In the genomic region with DNA sequence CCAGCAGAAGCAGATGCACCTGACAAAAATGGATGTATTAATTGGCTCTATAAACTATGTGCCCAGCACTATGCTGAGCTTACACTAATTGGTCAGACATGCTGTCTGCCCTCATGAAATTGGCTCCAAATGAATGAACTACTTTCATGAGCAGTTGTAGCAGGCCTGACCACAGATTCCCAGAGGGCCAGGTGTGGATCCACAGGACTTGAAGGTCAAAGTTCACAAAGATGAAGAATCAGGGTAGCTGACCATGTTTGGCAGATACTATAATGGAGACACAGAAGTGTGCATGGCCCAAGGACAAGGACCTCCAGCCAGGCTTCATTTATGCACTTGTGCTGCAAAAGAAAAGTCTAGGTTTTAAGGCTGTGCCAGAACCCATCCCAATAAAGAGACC, we compare ENCODE assay signal across 18 cellular contexts. TPM values are rescaled to one million over a fixed set of nuclear protein-coding genes. Genes with fewer than 3 reads are reported as not detected.
"Had no signal": no experiment of that assay in that cellular context is flagged by ENCODE, and none has a peak within 500 bp of the region (broad histone marks: within the 10 kb centered on the region; RNA-seq: fewer than 3 reads in every experiment).

No MANE protein-coding gene starts in this region.

- H3K27ac Mint-ChIP-seq: memory B cell, nephron progenitor cell had no signal

- H3K4me3 ChIP-seq: esophagus squamous epithelium, gastroesophageal sphincter, left ventricle myocardium inferior, lower lobe of right lung, psoas muscle, right lobe of liver had no signal

- ATAC-seq: gastroesophageal sphincter; lower lobe of right lung; psoas muscle; right lobe of liver; stimulated activated naive B cell treated with anti-CD40 and anti-IgM and Interleukin-4, amounts not matched to agents 10 μg/mL and 1 μg/mL and 100 μg/mL, for 72 hours had no signal

- H3K4me3 Mint-ChIP-seq: memory B cell; nephron progenitor cell; stimulated activated naive B cell treated with anti-CD40 and anti-IgM and Interleukin-4, amounts not matched to agents 10 μg/mL and 1 μg/mL and 100 μg/mL, for 72 hours had no signal

- H3K27ac ChIP-seq: esophagus squamous epithelium, gastroesophageal sphincter, left ventricle myocardium inferior, lower lobe of right lung, psoas muscle, right lobe of liver had no signal

- H3K9me3 ChIP-seq: esophagus squamous epithelium, gastroesophageal sphincter, left ventricle myocardium inferior, lower lobe of right lung, psoas muscle, right lobe of liver had no signal

- H3K27me3 ChIP-seq: right lobe of liver had no signal

- H3K27me3 Mint-ChIP-seq: memory B cell; stimulated activated naive B cell treated with anti-CD40 and anti-IgM and Interleukin-4, amounts not matched to agents 10 μg/mL and 1 μg/mL and 100 μg/mL, for 72 hours had no signal

- H3K9me3 Mint-ChIP-seq: memory B cell, nephron progenitor cell had no signal

- DNase-seq: cortex of kidney; esophagus squamous epithelium; foreskin fibroblast; glutamatergic neuron; left ventricle myocardium inferior; lower lobe of right lung; midbrain; nephron progenitor cell; psoas muscle; retina; right lobe of liver; stimulated activated CD4-positive, alpha-beta T cell treated with anti-CD3 and anti-CD28 coated beads, Interleukin-4, amount 100 ng/mL, for 24 hours; stimulated activated naive B cell treated with anti-CD40 and anti-IgM and Interleukin-4, amounts not matched to agents 10 μg/mL and 1 μg/mL and 100 μg/mL, for 72 hours; trophoblast cell had no signal

- FAIRE-seq: keratinocyte had no signal

- H3K36me3 ChIP-seq: esophagus squamous epithelium, gastroesophageal sphincter, left ventricle myocardium inferior, lower lobe of right lung, right lobe of liver had no signal

- H3K4me1 Mint-ChIP-seq: nephron progenitor cell had no signal

RNA-seq across cellular contexts. Expression of a gene that starts 42.0 kb away (rescaled TPM):
- total RNA-seq: epithelial cell of proximal tubule had no signal

RNA-seq across cellular contexts. Expression of a gene that starts 42.3 kb away (rescaled TPM):
- total RNA-seq: epithelial cell of proximal tubule, left ventricle myocardium inferior had no signal
- polyA plus RNA-seq: keratinocyte had no signal
